8 cellular contexts compared by ENCODE assay signal in the genomic region with DNA sequence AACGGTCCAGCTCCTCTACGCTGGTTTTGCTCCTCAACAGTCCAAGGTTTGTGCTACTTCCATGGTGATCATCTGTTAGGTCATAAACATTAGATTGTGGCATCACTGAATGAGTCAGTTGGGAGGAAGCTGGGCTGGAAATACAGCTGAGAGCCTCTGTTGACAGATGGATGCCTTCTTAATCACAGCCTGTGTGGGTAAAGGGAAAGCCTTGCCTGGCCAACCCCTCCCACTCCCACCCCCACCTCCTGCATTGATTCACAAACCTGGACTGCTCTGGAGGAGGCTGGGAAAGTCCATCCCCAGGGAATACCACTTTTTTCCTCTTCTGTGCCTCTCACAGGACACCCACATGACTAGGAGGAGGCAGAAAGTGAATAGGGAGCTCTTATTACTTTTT.
DNase-seq lines count a peak whose midpoint lies in the region; ATAC-seq lines count a peak whose summit lies in the region.

No MANE protein-coding gene starts in this region.

- H3K4me3 ChIP-seq in Karpas-422 (ENCODE audit: low read length): no peak overlapping the region

- H3K79me2 ChIP-seq in Karpas-422 (ENCODE audit: low read length): no peaks in the 10 kb centered on the region

- DNase-seq in HT1080 (ENCODE audit: low read depth) (peak; percentile 97), T1000 (lab: John Stamatoyannopoulos, UW) (peak; percentile 79), left ventricle myocardium superior (no peak), stromal cell of bone marrow (ENCODE audit: low read depth) (peak; percentile 98), putamen (ENCODE audit: low spot score) (no peak), Karpas-422 (no peak), NCI-H1436 (lab: John Stamatoyannopoulos, UW) (no peak)
- DNase-seq in activated CD8-positive, alpha-beta memory T cell treated with anti-CD3 and anti-CD28 coated beads, Interleukin-2, amount 50 U/mL, for 4 hours: no peak

- H3K4me2 ChIP-seq in Karpas-422 (ENCODE audit: low read depth, low read length, poor library complexity, severe bottlenecking): no peak overlapping the region

- no peak overlapping the region for H2AFZ ChIP-seq in Karpas-422 (ENCODE audit: low read length)

- peaks cover 11% of the 10 kb centered on the region for H3K4me1 ChIP-seq in Karpas-422 (ENCODE audit: low read length)

- no peaks in the 10 kb centered on the region for H3K36me3 ChIP-seq in Karpas-422 (ENCODE audit: insufficient read depth, low read length)

- H3K9me2 ChIP-seq in Karpas-422 (replicated peaks; ENCODE audit: insufficient read depth, low read length): no peaks in the 10 kb centered on the region

- H3K27me3 ChIP-seq in Karpas-422 (ENCODE audit: low read length): no peaks in the 10 kb centered on the region

- intact Hi-C loops in left ventricle myocardium superior (cut with micrococcal nuclease): no loop called here

- H3K9ac ChIP-seq in Karpas-422 (ENCODE audit: low read length): no peak overlapping the region

- H3K9me3 ChIP-seq in Karpas-422 (ENCODE audit: low read length): no peaks in the 10 kb centered on the region

- H4K20me1 ChIP-seq in Karpas-422 (ENCODE audit: insufficient read depth, low read depth, low read length): no peaks in the 10 kb centered on the region

- peak; percentile 83 for ATAC-seq in left ventricle myocardium superior

- H3K27ac ChIP-seq in Karpas-422 (ENCODE audit: low read length): no peak overlapping the region

Comparison
In these comparisons a context has a peak if more than half of its experiments do, and no peak if none do; other contexts are left out.
1. DNase-seq: peak in HT1080 (single experiment), T1000 (single experiment) and stromal cell of bone marrow (single experiment); none in left ventricle myocardium superior (single experiment), putamen (single experiment), Karpas-422 (single experiment), NCI-H1436 (single experiment) and activated CD8-positive, alpha-beta memory T cell treated with anti-CD3 and anti-CD28 coated beads, Interleukin-2, amount 50 U/mL, for 4 hours (single experiment).